Comparison of ENCODE assay signal across 15 cellular contexts in genomic region chr21:35020446-35020845, GRCh38. TPM values are rescaled to one million over a fixed set of nuclear protein-coding genes. Genes with fewer than 3 reads are reported as not detected.
A peak's percentile ranks its signal among the peaks of the same experiment; 100 is the strongest.
DNase-seq lines count a peak whose midpoint lies in the region; ATAC-seq and TF ChIP-seq lines count a peak whose summit lies in the region.
"Had no signal": no experiment of that assay in that cellular context is flagged by ENCODE, and none has a peak within 500 bp of the region (broad histone marks: within the 10 kb centered on the region; RNA-seq: fewer than 3 reads in every experiment).

No MANE protein-coding gene starts in this region.

- no peak overlapping the region for H4K5ac ChIP-seq in H9 (ENCODE audit: insufficient read length, low read depth, low read length)

- no peak overlapping the region for H3K4ac ChIP-seq in H9 (ENCODE audit: low read depth, low read length)

- H3K36me3 ChIP-seq in BLaER1 treated with 17β-estradiol and CSF1 and Interleukin-3, amounts not matched to agents 10 nM and 100 nM: peaks cover 0 to 100% (median 88%) of the 10 kb centered on the region in 11 experiments; a peak in 19 of 22 replicates
- H3K36me3 ChIP-seq in DND-41 (ENCODE audit: insufficient read depth, low read length): peaks cover 85% of the 10 kb centered on the region
- H3K36me3 ChIP-seq in endodermal cell (ENCODE audit: control insufficient read depth, insufficient read depth, low read length): no peaks in the 10 kb centered on the region
- H3K36me3 ChIP-seq: esophagus muscularis mucosa, thyroid gland had no signal

- H3K9me3 ChIP-seq in BLaER1 treated with 17β-estradiol and CSF1 and Interleukin-3, amounts not matched to agents 10 nM and 100 nM (replicated peaks in 1 of 11): peaks cover 0 to 7% (median 0%) of the 10 kb centered on the region in 11 experiments; a peak in 6 of 22 replicates
- no peaks in the 10 kb centered on the region for H3K9me3 ChIP-seq in DND-41 (ENCODE audit: insufficient read depth, low read length, severe bottlenecking)
- no peaks in the 10 kb centered on the region for H3K9me3 ChIP-seq in endodermal cell (ENCODE audit: control insufficient read depth, low read length)
- no peaks in the 10 kb centered on the region for H3K9me3 ChIP-seq in H9 (ENCODE audit: control insufficient read depth, low read depth, low read length)
- H3K9me3 ChIP-seq: psoas muscle, thyroid gland had no signal

- H2BK120ac ChIP-seq in H9 (ENCODE audit: low read depth, low read length, poor library complexity, severe bottlenecking): no peak overlapping the region

- no peak overlapping the region for H3K14ac ChIP-seq in H9 (ENCODE audit: insufficient read depth, low read length)

- no peak for DNase-seq in DND-41
- DNase-seq in activated CD4-positive, alpha-beta T cell treated with anti-CD3 and anti-CD28 coated beads for 36 hours: peak; percentile 67
- DNase-seq in endodermal cell: peak; percentile 9
- no peak for DNase-seq in NCI-H774 (lab: John Stamatoyannopoulos, UW)
- no peak for DNase-seq in H9
- DNase-seq in SK-N-DZ (ENCODE audit: low spot score): no peak
- no peak for DNase-seq in NCI-H1092 (lab: John Stamatoyannopoulos, UW)
- DNase-seq: mesenchymal stem cell, NCI-H1417 treated with DMSO at 0.1 percent for 48 hours, psoas muscle, SW 1271, thyroid gland had no signal

- no peak for TF ChIP-seq CTCF in DND-41 (IDR thresholded peaks at IDR 0.05; ENCODE audit: borderline replicate concordance, extremely low read depth, low read length, poor library complexity, severe bottlenecking)
- TF ChIP-seq CTCF in endodermal cell (conservative IDR thresholded peaks at IDR 0.05): no peak
- no peak for TF ChIP-seq CTCF in H9 (conservative IDR thresholded peaks at IDR 0.05)

- peaks cover 99% of the 10 kb centered on the region for H3K79me2 ChIP-seq in DND-41 (ENCODE audit: insufficient read depth, low read length)
- no peaks in the 10 kb centered on the region for H3K79me2 ChIP-seq in H9 (ENCODE audit: insufficient read depth, low read length)

- ATAC-seq in DND-41 (ENCODE audit: insufficient read depth, low read depth): no peak
- peak; percentile 30 for ATAC-seq in activated CD4-positive, alpha-beta T cell treated with anti-CD3 and anti-CD28 coated beads for 36 hours
- ATAC-seq: GM23338 had no signal

- no peaks in the 10 kb centered on the region for H3K27me3 Mint-ChIP-seq in activated CD4-positive, alpha-beta T cell treated with anti-CD3 and anti-CD28 coated beads for 36 hours
- H3K27me3 Mint-ChIP-seq in endodermal cell (ENCODE audit: insufficient read depth) (peaks cover 3% of the 10 kb centered on the region), H9 (ENCODE audit: low read depth) (peaks cover 8% of the 10 kb centered on the region)

- H3K27ac ChIP-seq in BLaER1 treated with 17β-estradiol and CSF1 and Interleukin-3, amounts not matched to agents 10 nM and 100 nM: peak overlapping the region in 8 of 11 experiments; percentile 58 to 85 (median 63); a peak in 16 of 22 replicates
- peak overlapping the region; percentile 28 for H3K27ac ChIP-seq in DND-41 (ENCODE audit: low read length)
- H3K27ac ChIP-seq in endodermal cell (ENCODE audit: low read depth, low read length): no peak overlapping the region
- H3K27ac ChIP-seq in H9 (ENCODE audit: insufficient read length, low read depth, low read length): no peak overlapping the region
- H3K27ac ChIP-seq: esophagus muscularis mucosa, psoas muscle, thyroid gland had no signal

- peaks cover 10% of the 10 kb centered on the region for H3K36me3 Mint-ChIP-seq in activated CD4-positive, alpha-beta T cell treated with anti-CD3 and anti-CD28 coated beads for 36 hours (ENCODE audit: low read depth)
- no peaks in the 10 kb centered on the region for H3K36me3 Mint-ChIP-seq in endodermal cell (ENCODE audit: low read depth)
- no peaks in the 10 kb centered on the region for H3K36me3 Mint-ChIP-seq in H9 (ENCODE audit: insufficient read depth in 1 of 3, low read depth in 3 of 3)

- peaks cover 0 to 50% (median 16%) of the 10 kb centered on the region in 11 experiments; a peak in 9 of 22 replicates for H4K20me1 ChIP-seq in BLaER1 treated with 17β-estradiol and CSF1 and Interleukin-3, amounts not matched to agents 10 nM and 100 nM
- peaks cover 24% of the 10 kb centered on the region for H4K20me1 ChIP-seq in DND-41 (ENCODE audit: insufficient read depth, low read length)
- H4K20me1 ChIP-seq in H9 (ENCODE audit: control insufficient read depth, insufficient read depth, insufficient read length): no peaks in the 10 kb centered on the region

- no peak overlapping the region for H3K56ac ChIP-seq in H9 (ENCODE audit: insufficient read length, low read depth, low read length)

- H3K27ac Mint-ChIP-seq in activated CD4-positive, alpha-beta T cell treated with anti-CD3 and anti-CD28 coated beads for 36 hours: peak overlapping the region; percentile 78
- H3K27ac Mint-ChIP-seq in endodermal cell (no peak overlapping the region), H9 (no peak overlapping the region)
- H3K27ac Mint-ChIP-seq: GM23338 had no signal

- peak overlapping the region in 5 of 11 experiments; percentile 21 to 55 (median 33); a peak in 6 of 22 replicates for H3K9ac ChIP-seq in BLaER1 treated with 17β-estradiol and CSF1 and Interleukin-3, amounts not matched to agents 10 nM and 100 nM
- H3K9ac ChIP-seq in DND-41 (ENCODE audit: low read depth, low read length) (no peak overlapping the region), endodermal cell (ENCODE audit: extremely low read depth, low read length, poor library complexity, severe bottlenecking) (no peak overlapping the region), H9 (ENCODE audit: extremely low read depth, insufficient read length, low read length) (no peak overlapping the region)

- H3K27me3 ChIP-seq in BLaER1 treated with 17β-estradiol and CSF1 and Interleukin-3, amounts not matched to agents 10 nM and 100 nM: no peaks in the 10 kb centered on the region
- H3K27me3 ChIP-seq in DND-41 (ENCODE audit: insufficient read depth, low read length, poor library complexity): no peaks in the 10 kb centered on the region
- H3K27me3 ChIP-seq in endodermal cell (ENCODE audit: control insufficient read depth, insufficient read depth, low read length, poor library complexity, severe bottlenecking): peaks cover 9% of the 10 kb centered on the region
- no peaks in the 10 kb centered on the region for H3K27me3 ChIP-seq in H9 (ENCODE audit: insufficient read depth, low read length)
- H3K27me3 ChIP-seq: thyroid gland had no signal

- H3K9me3 Mint-ChIP-seq in activated CD4-positive, alpha-beta T cell treated with anti-CD3 and anti-CD28 coated beads for 36 hours (ENCODE audit: low read depth): peaks cover 2% of the 10 kb centered on the region
- no peaks in the 10 kb centered on the region for H3K9me3 Mint-ChIP-seq in endodermal cell
- H3K9me3 Mint-ChIP-seq in H9: peaks cover 0 to 5% of the 10 kb centered on the region in 2 experiments; a peak in 1 of 5 replicates
- H3K9me3 Mint-ChIP-seq: GM23338 had no signal

- no peak overlapping the region for H2BK5ac ChIP-seq in H9 (ENCODE audit: insufficient read length, low read length)

- H2AK5ac ChIP-seq in H9 (ENCODE audit: insufficient read length, low read length): no peak overlapping the region

- H2AFZ ChIP-seq in DND-41 (ENCODE audit: low read depth, low read length): no peak overlapping the region
- H2AFZ ChIP-seq in H9 (ENCODE audit: low read length): no peak overlapping the region
- H2AFZ ChIP-seq: GM23338 had no signal

- H3K4me3 Mint-ChIP-seq in activated CD4-positive, alpha-beta T cell treated with anti-CD3 and anti-CD28 coated beads for 36 hours: no peak overlapping the region
- H3K4me3 Mint-ChIP-seq in endodermal cell (no peak overlapping the region), H9 (no peak overlapping the region)
- H3K4me3 Mint-ChIP-seq: GM23338 had no signal

- WGBS in endodermal cell (ENCODE audit: insufficient coverage in 1 of 2, insufficient read length in 1 of 2), 2 experiments: 83 to 88% methylated on average over 2 to 4 of the region's 4 CpGs
- no CpG with 5 or more reads among the region's 4 CpGs for WGBS in H9 (ENCODE audit: extremely low coverage, insufficient read length, low lambda C conversion rate)

- POLR2A ChIA-PET in activated CD4-positive, alpha-beta T cell treated with anti-CD3 and anti-CD28 coated beads for 36 hours (lab: Charles Lee): interaction anchor here (1.0 to 2.8 kb wide), 4 partner anchors 8 to 37 kb away, joined by 3 to 21 read pairs (median 6); no protein-coding TSS in a partner anchor

- H3K4me3 ChIP-seq in BLaER1 treated with 17β-estradiol and CSF1 and Interleukin-3, amounts not matched to agents 10 nM and 100 nM: no peak overlapping the region
- H3K4me3 ChIP-seq in DND-41 (ENCODE audit: low read depth in 1 of 2, low read length in 2 of 2): no peak overlapping the region
- H3K4me3 ChIP-seq in endodermal cell (ENCODE audit: low read length): no peak overlapping the region
- H3K4me3 ChIP-seq: esophagus muscularis mucosa, GM23338, psoas muscle, thyroid gland had no signal

- H4K8ac ChIP-seq in H9 (replicated peaks; ENCODE audit: insufficient read length, low read depth, low read length): no peak overlapping the region

- peaks cover 11 to 100% (median 92%) of the 10 kb centered on the region in 10 experiments for H3K4me1 ChIP-seq in BLaER1 treated with 17β-estradiol and CSF1 and Interleukin-3, amounts not matched to agents 10 nM and 100 nM
- H3K4me1 ChIP-seq in DND-41 (ENCODE audit: insufficient read depth, low read length) (peaks cover 93% of the 10 kb centered on the region), endodermal cell (ENCODE audit: control insufficient read depth, insufficient read depth, low read length) (peaks cover 4% of the 10 kb centered on the region), H9 (ENCODE audit: insufficient read depth, low read length) (no peaks in the 10 kb centered on the region; the same call in 1 of the 2 replicates)
- H3K4me1 ChIP-seq: esophagus muscularis mucosa, psoas muscle, thyroid gland had no signal

- H3K4me1 Mint-ChIP-seq in activated CD4-positive, alpha-beta T cell treated with anti-CD3 and anti-CD28 coated beads for 36 hours: peaks cover 90% of the 10 kb centered on the region
- peaks cover 45% of the 10 kb centered on the region for H3K4me1 Mint-ChIP-seq in endodermal cell
- H3K4me1 Mint-ChIP-seq in H9: peaks cover 9 to 20% of the 10 kb centered on the region in 2 experiments

- H3K18ac ChIP-seq in H9 (ENCODE audit: insufficient read length, low read depth, low read length): no peak overlapping the region

- CTCF ChIA-PET in activated CD4-positive, alpha-beta T cell treated with anti-CD3 and anti-CD28 coated beads for 36 hours (lab: Charles Lee): interaction anchor here (1.1 to 1.3 kb wide), 2 partner anchors 13 to 128 kb away, joined by 5 to 7 read pairs; no protein-coding TSS in a partner anchor

- H3T11ph ChIP-seq in H9 (ENCODE audit: low read length): no peak overlapping the region

- H3K4me2 ChIP-seq in BLaER1 treated with 17β-estradiol and CSF1 and Interleukin-3, amounts not matched to agents 10 nM and 100 nM: peak overlapping the region; percentile 4 to 90 (median 72); a peak in 20 of 22 replicates
- H3K4me2 ChIP-seq in DND-41 (ENCODE audit: insufficient read depth, low read length) (no peak overlapping the region), H9 (ENCODE audit: insufficient read depth, insufficient read length, low read length) (no peak overlapping the region)
- H3K4me2 ChIP-seq: GM23338 had no signal

- H2BK12ac ChIP-seq in H9 (ENCODE audit: insufficient read length, low read depth, low read length): no peak overlapping the region

- H4K91ac ChIP-seq in H9 (ENCODE audit: insufficient read length, low read depth, low read length): no peak overlapping the region

- no peak overlapping the region for H2BK20ac ChIP-seq in H9 (ENCODE audit: low read depth, low read length, poor library complexity, severe bottlenecking)

- no peak overlapping the region for H2BK15ac ChIP-seq in H9 (ENCODE audit: low read depth, low read length)

- intact Hi-C loops in activated CD4-positive, alpha-beta T cell treated with anti-CD3 and anti-CD28 coated beads for 36 hours (cut with DNase I, micrococcal nuclease): no loop called here

- H3K23ac ChIP-seq in H9 (ENCODE audit: insufficient read length, low read depth, low read length): no peak overlapping the region

- H3K79me1 ChIP-seq in H9 (ENCODE audit: insufficient read depth, low read depth, low read length, poor library complexity, severe bottlenecking): no peaks in the 10 kb centered on the region

- H3K23me2 ChIP-seq in H9 (ENCODE audit: insufficient read length, low read depth, low read length, poor library complexity, severe bottlenecking): no peaks in the 10 kb centered on the region

RNA-seq across cellular contexts. Expression of gene RUNX1, which starts 28.7 kb away (rescaled TPM):
- total RNA-seq in activated CD4-positive, alpha-beta T cell treated with anti-CD3 and anti-CD28 coated beads for 36 hours: 10 to 100 TPM; 49.5 to 58.8 TPM
- total RNA-seq in endodermal cell (1 to 10 TPM in 1 of 2 donors, under 1 TPM in 1; 0.31 to 2.8 TPM), H9 (2021) (0.59 and 0.72 TPM in 2 replicates)
- 0.50 TPM for polyA plus RNA-seq in endodermal cell (2013, experiment 1 of 2)
- polyA plus RNA-seq in endodermal cell (2013, experiment 2 of 2): 1.0 TPM
- polyA plus RNA-seq in SK-N-DZ (2014; cell fraction: cytosol; rRNA removed): not detected in 2 replicates
- polyA plus RNA-seq in SK-N-DZ (2014; cell fraction: nucleus; rRNA removed): not detected in 2 replicates

Comparison
In these comparisons a context has a peak if more than half of its experiments do, and no peak if none do; other contexts are left out.
1. H3K27ac ChIP-seq: peak in BLaER1 treated with 17β-estradiol and CSF1 and Interleukin-3, amounts not matched to agents 10 nM and 100 nM (8 of 11) and DND-41 (single experiment); none in endodermal cell (single experiment) and H9 (single experiment).
2. H3K4me2 ChIP-seq: peak in BLaER1 treated with 17β-estradiol and CSF1 and Interleukin-3, amounts not matched to agents 10 nM and 100 nM (11 of 11); none in DND-41 (single experiment) and H9 (single experiment).
3. DNase-seq: peak in activated CD4-positive, alpha-beta T cell treated with anti-CD3 and anti-CD28 coated beads for 36 hours (single experiment) and endodermal cell (single experiment); none in DND-41 (single experiment), NCI-H774 (single experiment), H9 (single experiment), SK-N-DZ (single experiment) and NCI-H1092 (single experiment).
4. RNA of gene RUNX1, which starts 28.7 kb away (total RNA-seq): 49.5 to 58.8 TPM in activated CD4-positive, alpha-beta T cell treated with anti-CD3 and anti-CD28 coated beads for 36 hours; 0.31 to 2.8 TPM in endodermal cell and 0.59 to 0.72 TPM in H9; every median in the first group is over 10 times any median in the second.